Comparison of ENCODE assay signal across 8 cellular contexts in genomic region chr12:47828967-47829482, GRCh38. TPM values are rescaled to one million over a fixed set of nuclear protein-coding genes. Genes with fewer than 3 reads are reported as not detected.
DNase-seq lines count a peak whose midpoint lies in the region; ATAC-seq and TF ChIP-seq lines count a peak whose summit lies in the region.

No MANE protein-coding gene starts in this region.

- H3K36me3 ChIP-seq in adipocyte (ENCODE audit: control insufficient read depth, insufficient read depth, low read length, severe bottlenecking) = no peaks in the 10 kb centered on the region
- no peaks in the 10 kb centered on the region for H3K36me3 ChIP-seq in suprapubic skin

- H3K9me3 ChIP-seq in adipocyte (ENCODE audit: control insufficient read depth, low read length) (no peaks in the 10 kb centered on the region), suprapubic skin (no peaks in the 10 kb centered on the region)

- CTCF ChIA-PET in activated naive CD4-positive, alpha-beta T cell treated with anti-CD3 and anti-CD28 coated beads, Interleukin-2, amount 10 ng/mL, durations not matched to agents 7 days and 5 days (lab: Charles Lee) = interaction anchor here (1.5 to 24.7 kb wide), 4 partner anchors 9 to 87 kb away, joined by 5 to 716 read pairs (median 280); partner anchors contain the start of gene HDAC7

- TF ChIP-seq POLR2A in suprapubic skin (IDR thresholded peaks at IDR 0.05) = no peak

- H3K9me3 Mint-ChIP-seq in activated naive CD4-positive, alpha-beta T cell treated with anti-CD3 and anti-CD28 coated beads, Interleukin-2, amount 10 ng/mL, durations not matched to agents 7 days and 5 days = no peaks in the 10 kb centered on the region

- DNase-seq in activated naive CD4-positive, alpha-beta T cell treated with anti-CD3 and anti-CD28 coated beads, Interleukin-2, amount 10 ng/mL, durations not matched to agents 7 days and 5 days = no peak
- no peak for DNase-seq in activated naive CD4-positive, alpha-beta T cell (lab: John Stamatoyannopoulos, UW)
- peak; percentile 86 for DNase-seq in adipocyte (ENCODE audit: low read depth)
- DNase-seq in iris pigment epithelial cell (ENCODE audit: low read depth) = peak; percentile 70
- DNase-seq in suprapubic skin (ENCODE audit: low spot score in 2 of 2) = peak; percentile 91
- no peak for DNase-seq in NCI-H1436 treated with DMSO at 0.1 percent for 48 hours (lab: John Stamatoyannopoulos, UW)
- DNase-seq in NCI-H2081 treated with DMSO at 0.1 percent for 48 hours (lab: John Stamatoyannopoulos, UW) = no peak

- H3K4me3 Mint-ChIP-seq in activated naive CD4-positive, alpha-beta T cell treated with anti-CD3 and anti-CD28 coated beads, Interleukin-2, amount 10 ng/mL, durations not matched to agents 7 days and 5 days = peak overlapping the region; percentile 44

- WGBS in suprapubic skin = 12% methylated on average over 7 of the region's 7 CpGs

- no peaks in the 10 kb centered on the region for H3K27me3 Mint-ChIP-seq in activated naive CD4-positive, alpha-beta T cell treated with anti-CD3 and anti-CD28 coated beads, Interleukin-2, amount 10 ng/mL, durations not matched to agents 7 days and 5 days

- H3K4me1 Mint-ChIP-seq in activated naive CD4-positive, alpha-beta T cell treated with anti-CD3 and anti-CD28 coated beads, Interleukin-2, amount 10 ng/mL, durations not matched to agents 7 days and 5 days = peaks cover 95% of the 10 kb centered on the region

- H3K4me1 ChIP-seq in adipocyte (ENCODE audit: control insufficient read depth, insufficient read depth, low read length) (peaks cover 51% of the 10 kb centered on the region), suprapubic skin (peaks cover 70% of the 10 kb centered on the region)

- H3K27me3 ChIP-seq in adipocyte (replicated peaks; ENCODE audit: control insufficient read depth, insufficient read depth, low read length) (no peaks in the 10 kb centered on the region), suprapubic skin (no peaks in the 10 kb centered on the region)

- H3K36me3 Mint-ChIP-seq in activated naive CD4-positive, alpha-beta T cell treated with anti-CD3 and anti-CD28 coated beads, Interleukin-2, amount 10 ng/mL, durations not matched to agents 7 days and 5 days = peaks cover 10% of the 10 kb centered on the region

- H3K4me3 ChIP-seq in adipocyte (ENCODE audit: low read length) = peak overlapping the region; percentile 15
- no peak overlapping the region for H3K4me3 ChIP-seq in suprapubic skin

- peak overlapping the region; percentile 90 for H3K27ac ChIP-seq in suprapubic skin

- TF ChIP-seq EP300 in suprapubic skin (IDR thresholded peaks at IDR 0.05) = no peak

- TF ChIP-seq CTCF in suprapubic skin (IDR thresholded peaks at IDR 0.05) = no peak

- H3K9ac ChIP-seq in adipocyte (ENCODE audit: low read length) = peak overlapping the region; percentile 72

- no peak for ATAC-seq in HG02623 (IDR thresholded peaks at IDR 0.05; ENCODE audit: unreplicated experiment)

- H3K27ac Mint-ChIP-seq in activated naive CD4-positive, alpha-beta T cell treated with anti-CD3 and anti-CD28 coated beads, Interleukin-2, amount 10 ng/mL, durations not matched to agents 7 days and 5 days = peak overlapping the region; percentile 87

RNA-seq across cellular contexts. Expression of gene HDAC7, which starts 9.3 kb away (rescaled TPM):
- 100 to 1,000 TPM in 1 of 4 donors, 10 to 100 TPM in 3; 47.9 to 152 (median 76.2) TPM for total RNA-seq in suprapubic skin

RNA-seq across cellular contexts. Expression of gene SLC48A1, which starts 56.0 kb away (rescaled TPM):
- 10 to 100 TPM; 38.2 to 53.6 (median 44.7) TPM for total RNA-seq in suprapubic skin

Comparison
In these comparisons a context has a peak if more than half of its experiments do, and no peak if none do; other contexts are left out.
1. DNase-seq: peak in adipocyte (single experiment), iris pigment epithelial cell (single experiment) and suprapubic skin (2 of 2); none in activated naive CD4-positive, alpha-beta T cell treated with anti-CD3 and anti-CD28 coated beads, Interleukin-2, amount 10 ng/mL, durations not matched to agents 7 days and 5 days (single experiment), activated naive CD4-positive, alpha-beta T cell (0 of 4), NCI-H1436 treated with DMSO at 0.1 percent for 48 hours (single experiment) and NCI-H2081 treated with DMSO at 0.1 percent for 48 hours (single experiment).